ENCODE assay signal across 27 cellular contexts in the genomic region with DNA sequence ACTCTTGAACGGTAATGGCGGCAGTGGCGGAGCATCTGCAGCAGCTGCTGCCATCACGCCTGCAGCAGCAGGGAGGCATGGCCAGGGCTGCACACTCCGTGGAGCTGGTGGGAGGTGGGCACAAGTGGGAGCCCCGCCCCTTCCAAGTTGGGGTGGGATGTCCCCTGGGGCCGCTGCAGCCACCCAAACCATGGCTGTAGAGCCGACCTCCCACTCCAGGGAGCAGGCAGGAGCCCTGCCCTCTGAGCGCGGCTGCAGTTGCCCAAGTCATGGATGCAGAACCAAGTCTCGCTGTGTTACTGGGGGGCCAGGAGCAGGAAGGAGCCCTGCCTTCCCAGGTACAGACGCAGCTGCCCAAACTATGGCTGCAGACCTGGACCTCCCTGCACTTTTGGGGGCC.
"Had no signal": no experiment of that assay in that cellular context is flagged by ENCODE, and none has a peak within 500 bp of the region (broad histone marks: within the 10 kb centered on the region; RNA-seq: fewer than 3 reads in every experiment).

No MANE protein-coding gene starts in this region.

- H3K27ac ChIP-seq: left lung, neural progenitor cell, ovary, right atrium auricular region, right lobe of liver, skin epidermis, suprapubic skin, thoracic aorta, tibial artery, uterus had no signal

- H3K27ac Mint-ChIP-seq: mesothelial cell of epicardium; naive B cell; natural killer cell; nephron progenitor cell; neural progenitor cell; progenitor cell of endocrine pancreas; stimulated activated naive CD8-positive, alpha-beta T cell treated with anti-CD3 and anti-CD28 coated beads, Interleukin-15, Interleukin-2, amounts not matched to agents 100 ng/mL and 50 ng/mL, for 24 hours; type B pancreatic cell had no signal

- H3K9me3 ChIP-seq: ovary, right lobe of liver, suprapubic skin, uterus had no signal

- H3K27me3 Mint-ChIP-seq: progenitor cell of endocrine pancreas, type B pancreatic cell had no signal

- H3K4me3 Mint-ChIP-seq: mesothelial cell of epicardium; naive B cell; natural killer cell; nephron progenitor cell; neural progenitor cell; stimulated activated naive CD8-positive, alpha-beta T cell treated with anti-CD3 and anti-CD28 coated beads, Interleukin-15, Interleukin-2, amounts not matched to agents 100 ng/mL and 50 ng/mL, for 24 hours; type B pancreatic cell had no signal

- H3K4me2 ChIP-seq: neural progenitor cell had no signal

- H2AFZ ChIP-seq: neural progenitor cell had no signal

- H3K4me3 ChIP-seq: left lung, lung, neural progenitor cell, ovary, right atrium auricular region, right lobe of liver, skin epidermis, suprapubic skin, thoracic aorta, tibial artery, uterus had no signal

- DNase-seq: hippocampal formation; left colon; mesendoderm; naive B cell; natural killer cell; nephron progenitor cell; ovary; right lobe of liver; stimulated activated CD4-positive, alpha-beta T cell treated with anti-CD3 and anti-CD28 coated beads, Interleukin-12 subunit alpha, Interleukin-12 subunit beta, amount 100 ng/mL, for 4 hours; stimulated activated CD4-positive, alpha-beta T cell treated with anti-CD3 and anti-CD28 coated beads, Interleukin-15, amount 100 ng/mL, for 24 hours; stimulated activated CD4-positive, alpha-beta T cell treated with anti-CD3 and anti-CD28 coated beads, Interleukin-2, amount 100 ng/mL, for 24 hours; stimulated activated CD4-positive, alpha-beta T cell treated with anti-CD3 and anti-CD28 coated beads, Interleukin-4, amount 100 ng/mL, for 1 hour; stimulated activated naive CD4-positive, alpha-beta T cell; tibial artery; uterus had no signal

- H3K4me1 ChIP-seq: left lung, right atrium auricular region, right lobe of liver, suprapubic skin, uterus had no signal

- H3K4me1 Mint-ChIP-seq: naive B cell, natural killer cell had no signal

- H3K36me3 Mint-ChIP-seq: neural progenitor cell had no signal

- H3K36me3 ChIP-seq: left lung, neural progenitor cell, ovary, right atrium auricular region, right lobe of liver, suprapubic skin, thoracic aorta, tibial artery, uterus had no signal

- H3K9ac ChIP-seq: neural progenitor cell had no signal

- ATAC-seq: left colon, left lung, right lobe of liver had no signal

- FAIRE-seq: keratinocyte had no signal

- H3K27me3 ChIP-seq: left lung, neural progenitor cell, ovary, right atrium auricular region, right lobe of liver, suprapubic skin, tibial artery, uterus had no signal
